In the genomic region with DNA sequence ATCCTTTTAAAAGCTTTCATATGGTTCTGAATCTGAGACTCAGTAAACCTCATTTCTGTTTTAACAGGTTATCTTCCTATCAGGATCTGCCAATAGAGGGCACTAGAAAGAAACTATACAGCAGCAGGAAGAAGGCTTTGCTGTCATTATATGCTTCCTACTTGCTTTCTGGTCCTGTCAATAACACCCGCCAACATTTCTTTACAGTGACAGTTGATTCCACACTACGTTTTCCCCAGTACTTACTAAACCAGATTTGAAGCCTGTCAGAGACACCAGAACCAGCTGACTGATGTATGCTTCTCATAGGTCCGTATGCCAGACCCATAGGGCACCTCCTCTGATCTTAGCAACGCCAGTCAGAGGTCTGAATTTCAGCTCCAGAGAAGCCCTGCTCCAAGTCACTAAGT, we compare ENCODE assay signal across 7 cellular contexts.
DNase-seq lines count a peak whose midpoint lies in the region; FAIRE-seq and TF ChIP-seq lines count a peak whose summit lies in the region.

No MANE protein-coding gene starts in this region.

- no peak overlapping the region for H3K23ac ChIP-seq in neuronal stem cell (ENCODE audit: low read depth, low read length, poor library complexity)

- DNase-seq in GM12891 (ENCODE audit: insufficient read length, low spot score): no peak
- DNase-seq in HFFc6: peak; percentile 51
- peak; percentile 64 for DNase-seq in MM.1S
- DNase-seq in SK-N-DZ (ENCODE audit: low spot score): peak; percentile 39
- DNase-seq in fibroblast of peridontal ligament (ENCODE audit: extremely low read depth): peak; percentile 72
- DNase-seq in neuronal stem cell (ENCODE audit: low spot score): peak; percentile 50
- no peak for DNase-seq in activated effector memory CD4-positive, alpha-beta T cell treated with anti-CD3 and anti-CD28 coated beads, Interleukin-2, amount 50 U/mL, for 16 hours

- no peaks in the 10 kb centered on the region for H3F3A ChIP-seq in MM.1S (ENCODE audit: insufficient read depth, low read length)

- H3K4me2 ChIP-seq in MM.1S (ENCODE audit: low read depth, low read length) (peak overlapping the region; percentile 31; the same call in 1 of the 2 replicates), neuronal stem cell (ENCODE audit: insufficient read depth, low read length, poor library complexity, severe bottlenecking) (no peak overlapping the region)

- H3K4me1 ChIP-seq in MM.1S (ENCODE audit: low read length) (no peaks in the 10 kb centered on the region), neuronal stem cell (ENCODE audit: control insufficient read depth in 2 of 2, insufficient read depth in 1 of 2, low read depth in 1 of 2, low read length in 2 of 2) (peaks cover 0 to 2% of the 10 kb centered on the region in 2 donors)

- no peak overlapping the region for H3K4ac ChIP-seq in neuronal stem cell (ENCODE audit: low read length)

- peaks cover 15% of the 10 kb centered on the region for H3K4me1 Mint-ChIP-seq in HFFc6 (ENCODE audit: low read depth)

- H2AFZ ChIP-seq in MM.1S (ENCODE audit: low read length) (peak overlapping the region; percentile 43), neuronal stem cell (ENCODE audit: low read length) (peak overlapping the region; percentile 68)

- H3K79me1 ChIP-seq in neuronal stem cell (ENCODE audit: low read depth, low read length): no peaks in the 10 kb centered on the region

- H2BK120ac ChIP-seq in neuronal stem cell (ENCODE audit: low read depth, low read length): no peak overlapping the region

- H3K4me3 ChIP-seq in MM.1S (ENCODE audit: low read length) (peak overlapping the region; percentile 44), neuronal stem cell (ENCODE audit: low read length in 2 of 2) (no peak overlapping the region)

- no peak overlapping the region for H3K14ac ChIP-seq in neuronal stem cell (ENCODE audit: low read length)

- H3K27me3 Mint-ChIP-seq in HFFc6 (ENCODE audit: insufficient read depth): no peaks in the 10 kb centered on the region

- H4K91ac ChIP-seq in neuronal stem cell (ENCODE audit: low read depth, low read length, poor library complexity): no peak overlapping the region

- H3K36me3 ChIP-seq in MM.1S (replicated peaks; ENCODE audit: insufficient read depth, low read length) (no peaks in the 10 kb centered on the region), neuronal stem cell (replicated peaks in 1 of 2; ENCODE audit: control insufficient read depth in 2 of 2, insufficient read depth in 2 of 2, low read length in 2 of 2) (no peaks in the 10 kb centered on the region)

- TF ChIP-seq CTCF in HFFc6 (IDR thresholded peaks at IDR 0.05) (peak; percentile 79), MM.1S (IDR thresholded peaks at IDR 0.05; ENCODE audit: low read length) (peak; percentile 73)

- peak; percentile 67 for FAIRE-seq in GM12891 (lab: Jason Lieb, UNC)

- no peak overlapping the region for H2AK5ac ChIP-seq in neuronal stem cell (ENCODE audit: low read depth, low read length)

- H3K27ac ChIP-seq in MM.1S (ENCODE audit: low read length) (no peak overlapping the region), neuronal stem cell (replicated peaks; ENCODE audit: low read length) (no peak overlapping the region)

- H3K9me2 ChIP-seq in MM.1S (replicated peaks; ENCODE audit: insufficient read depth, low read length): no peaks in the 10 kb centered on the region

- no peaks in the 10 kb centered on the region for H3K36me3 Mint-ChIP-seq in HFFc6 (ENCODE audit: low read depth)

- no peak overlapping the region for H2BK5ac ChIP-seq in neuronal stem cell (ENCODE audit: low read length)

- WGBS in neuronal stem cell (ENCODE audit: extremely low coverage in 2 of 2, insufficient read length in 2 of 2, insufficient replicate concordance in 1 of 2), 2 donors: no CpG with 5 or more reads among the region's 4 CpGs

- no peaks in the 10 kb centered on the region for H4K20me1 ChIP-seq in MM.1S (ENCODE audit: insufficient read depth, low read length)

- H3K9me3 ChIP-seq in MM.1S (replicated peaks; ENCODE audit: insufficient read depth, low read length) (no peaks in the 10 kb centered on the region), neuronal stem cell (replicated peaks in 1 of 2; ENCODE audit: control insufficient read depth in 2 of 2, insufficient read depth in 1 of 2, low read depth in 1 of 2, low read length in 2 of 2) (no peaks in the 10 kb centered on the region)

- no peaks in the 10 kb centered on the region for H3K9me3 Mint-ChIP-seq in HFFc6

- no peak overlapping the region for H2BK15ac ChIP-seq in neuronal stem cell (ENCODE audit: low read length)

- H3K27ac Mint-ChIP-seq in HFFc6: no peak overlapping the region

- H3K4me3 Mint-ChIP-seq in HFFc6: peak overlapping the region; percentile 21; the same call in 1 of the 2 replicates

- no peak overlapping the region for H3K18ac ChIP-seq in neuronal stem cell (ENCODE audit: low read length)

- no peaks in the 10 kb centered on the region for H3K27me3 ChIP-seq in MM.1S (replicated peaks; ENCODE audit: insufficient read depth, low read length)
- H3K27me3 ChIP-seq in neuronal stem cell (ENCODE audit: control insufficient read depth in 3 of 3, insufficient read depth in 3 of 3, low read depth in 1 of 3, low read length in 3 of 3): no peaks in the 10 kb centered on the region

- H3K9ac ChIP-seq in MM.1S (ENCODE audit: low read length) (no peak overlapping the region), neuronal stem cell (ENCODE audit: low read depth, low read length, poor library complexity) (no peak overlapping the region)

- no peaks in the 10 kb centered on the region for H3K79me2 ChIP-seq in MM.1S (ENCODE audit: low read length)

- H2BK12ac ChIP-seq in neuronal stem cell (ENCODE audit: low read length): no peak overlapping the region

- TF ChIP-seq POLR2A in GM12891 (IDR thresholded peaks at IDR 0.05; ENCODE audit: low read depth, low read length): no peak

- no peak overlapping the region for H4K8ac ChIP-seq in neuronal stem cell (ENCODE audit: low read depth, low read length)

TF ChIP-seq in GM12891, 5 proteins besides CTCF, POLR2A, EP300 and RAD21:
- TF ChIP-seq PAX5 (IDR thresholded peaks at IDR 0.05; ENCODE audit: insufficient read depth, low read length, severe bottlenecking): no peak
- TF ChIP-seq POU2F2 (IDR thresholded peaks at IDR 0.05; ENCODE audit: low read depth, low read length): no peak
- TF ChIP-seq TAF1 (IDR thresholded peaks at IDR 0.05; ENCODE audit: low read depth, low read length): no peak
- TF ChIP-seq POLR2AphosphoS5 (IDR thresholded peaks at IDR 0.05; ENCODE audit: low read depth, low read length): no peak
- TF ChIP-seq SPI1 (IDR thresholded peaks at IDR 0.05; ENCODE audit: low read depth, low read length): no peak

Comparison
In these comparisons a context has a peak if more than half of its experiments do, and no peak if none do; other contexts are left out.
1. DNase-seq: peak in HFFc6 (single experiment), MM.1S (single experiment), SK-N-DZ (single experiment), fibroblast of peridontal ligament (single experiment) and neuronal stem cell (single experiment); none in GM12891 (single experiment) and activated effector memory CD4-positive, alpha-beta T cell treated with anti-CD3 and anti-CD28 coated beads, Interleukin-2, amount 50 U/mL, for 16 hours (single experiment).